Comparison of ENCODE assay signal across 9 cellular contexts in the genomic region with DNA sequence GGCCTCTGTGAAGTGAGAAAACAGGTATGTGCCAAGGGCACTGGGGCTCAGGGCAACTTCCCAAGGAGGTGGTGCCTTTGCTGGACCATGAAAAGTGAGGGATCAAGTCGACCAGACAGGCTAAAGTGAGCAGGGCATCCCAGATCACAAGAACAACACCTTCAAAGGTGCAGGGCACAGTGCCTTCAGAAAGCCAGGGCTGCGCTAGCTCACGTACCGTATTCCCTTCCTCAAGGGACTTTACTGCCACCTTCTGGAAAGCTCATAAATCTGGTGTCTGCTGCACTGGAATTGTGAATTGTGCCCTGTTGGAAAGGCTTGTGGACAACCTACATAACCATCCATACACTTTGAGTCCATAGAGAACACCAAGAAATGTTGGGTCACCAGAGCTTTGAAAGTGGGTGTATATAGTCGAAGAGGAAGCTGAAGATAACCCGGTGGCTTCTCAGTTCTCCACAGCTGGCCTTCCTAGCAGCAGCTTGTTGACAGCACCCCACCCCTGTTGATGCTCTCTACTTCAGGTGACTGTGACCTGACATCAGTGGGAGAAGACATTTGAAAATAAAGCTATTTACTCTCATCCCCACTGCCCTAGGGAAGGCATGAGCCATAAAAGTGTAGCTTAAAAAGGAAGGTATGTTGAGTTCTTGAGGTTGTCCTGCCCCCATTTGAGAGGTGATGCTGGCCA. TPM values are rescaled to one million over a fixed set of nuclear protein-coding genes. Genes with fewer than 3 reads are reported as not detected.
DNase-seq lines count a peak whose midpoint lies in the region; ATAC-seq and TF ChIP-seq lines count a peak whose summit lies in the region.
"Had no signal": no experiment of that assay in that cellular context is flagged by ENCODE, and none has a peak within 500 bp of the region (broad histone marks: within the 10 kb centered on the region; RNA-seq: fewer than 3 reads in every experiment).

No MANE protein-coding gene starts in this region.

- H3K4me1 Mint-ChIP-seq in mesothelial cell of epicardium: peaks cover 18% of the 10 kb centered on the region

- no peak overlapping the region for H3K4me3 ChIP-seq in fibroblast of pulmonary artery (replicated peaks; ENCODE audit: low read depth, low read length)
- H3K4me3 ChIP-seq in trophoblast cell (ENCODE audit: low read depth, low read length): no peak overlapping the region

- no peak overlapping the region for H3K23ac ChIP-seq in trophoblast cell (ENCODE audit: low read length)

- H3K27ac Mint-ChIP-seq in mesothelial cell of epicardium: no peak overlapping the region
- H3K27ac Mint-ChIP-seq: stimulated activated naive CD8-positive, alpha-beta T cell treated with anti-CD3 and anti-CD28 coated beads, Interleukin-15, Interleukin-2, amounts not matched to agents 100 ng/mL and 50 ng/mL, for 24 hours had no signal

- no peak overlapping the region for H3K18ac ChIP-seq in trophoblast cell (ENCODE audit: low read length)

- no peaks in the 10 kb centered on the region for H3K36me3 Mint-ChIP-seq in mesothelial cell of epicardium

- H4K8ac ChIP-seq in trophoblast cell (ENCODE audit: low read depth, low read length): no peak overlapping the region

- H2BK12ac ChIP-seq in trophoblast cell (ENCODE audit: low read length): no peak overlapping the region

- no peaks in the 10 kb centered on the region for H3K27me3 Mint-ChIP-seq in mesothelial cell of epicardium (ENCODE audit: low read depth)
- H3K27me3 Mint-ChIP-seq: stimulated activated naive CD8-positive, alpha-beta T cell treated with anti-CD3 and anti-CD28 coated beads, Interleukin-15, Interleukin-2, amounts not matched to agents 100 ng/mL and 50 ng/mL, for 24 hours had no signal

- DNase-seq in stimulated activated CD4-positive, alpha-beta T cell treated with anti-CD3 and anti-CD28 coated beads, Interleukin-15, amount 100 ng/mL, for 24 hours: peak; percentile 38
- no peak for DNase-seq in stimulated activated CD4-positive, alpha-beta T cell treated with anti-CD3 and anti-CD28 coated beads, Interleukin-2, amount 100 ng/mL, for 24 hours
- DNase-seq in NCI-H1436 (lab: John Stamatoyannopoulos, UW) (peak; percentile 59), SW480 (ENCODE audit: low spot score) (peak; percentile 85), fibroblast of pulmonary artery (ENCODE audit: low read depth) (peak; percentile 81), trophoblast cell (peak; percentile 43 to 83), mesothelial cell of epicardium (ENCODE audit: low spot score in 2 of 2, unreplicated experiment in 2 of 2) (no peak)

- peaks cover 18 to 20% of the 10 kb centered on the region in 2 experiments for H3K4me1 ChIP-seq in trophoblast cell (ENCODE audit: control insufficient read depth in 1 of 2, insufficient read depth in 2 of 2, low read length in 2 of 2)

- peaks cover 7% of the 10 kb centered on the region for H3K79me1 ChIP-seq in trophoblast cell (ENCODE audit: low read length)

- no peak overlapping the region for H3K14ac ChIP-seq in trophoblast cell (ENCODE audit: low read length)

- peaks cover 34 to 39% of the 10 kb centered on the region in 2 experiments for H3K36me3 ChIP-seq in trophoblast cell (ENCODE audit: control insufficient read depth in 1 of 2, insufficient read depth in 2 of 2, low read length in 2 of 2)

- no peak overlapping the region for H3K4me2 ChIP-seq in trophoblast cell (ENCODE audit: low read length)

- no CpG with 5 or more reads among the region's 6 CpGs for WGBS in trophoblast cell (ENCODE audit: extremely low coverage, insufficient coverage, insufficient read length)

- no peak overlapping the region for H4K12ac ChIP-seq in trophoblast cell (ENCODE audit: low read depth, low read length)

- H3K4ac ChIP-seq in trophoblast cell (ENCODE audit: low read depth, low read length): no peak overlapping the region

- H2AK5ac ChIP-seq in trophoblast cell (ENCODE audit: low read length): no peak overlapping the region

- H2BK120ac ChIP-seq in trophoblast cell (ENCODE audit: insufficient read depth, low read length, poor library complexity): no peak overlapping the region

- TF ChIP-seq CTCF in fibroblast of pulmonary artery (IDR thresholded peaks at IDR 0.05; ENCODE audit: low read length, missing control alignments) (peak; percentile 68), mesothelial cell of epicardium (IDR thresholded peaks at IDR 0.05; ENCODE audit: unreplicated experiment) (no peak)

- H3K27ac ChIP-seq in trophoblast cell (ENCODE audit: low read depth, low read length): no peak overlapping the region

- no peak overlapping the region for H3K9ac ChIP-seq in trophoblast cell (ENCODE audit: low read length)

- no peak overlapping the region for H2BK5ac ChIP-seq in trophoblast cell (ENCODE audit: low read depth, low read length, poor library complexity)

- H3K4me3 Mint-ChIP-seq in mesothelial cell of epicardium: no peak overlapping the region
- H3K4me3 Mint-ChIP-seq: stimulated activated naive CD8-positive, alpha-beta T cell treated with anti-CD3 and anti-CD28 coated beads, Interleukin-15, Interleukin-2, amounts not matched to agents 100 ng/mL and 50 ng/mL, for 24 hours had no signal

- H3K27me3 ChIP-seq in trophoblast cell (ENCODE audit: insufficient read depth, low read length): no peaks in the 10 kb centered on the region

- no peak overlapping the region for H2AFZ ChIP-seq in trophoblast cell (ENCODE audit: insufficient read depth, low read length, poor library complexity)

- ATAC-seq in GM18867 (IDR thresholded peaks at IDR 0.05; ENCODE audit: unreplicated experiment): no peak

- peaks cover 4% of the 10 kb centered on the region for H3K79me2 ChIP-seq in trophoblast cell (ENCODE audit: control insufficient read depth, insufficient read depth, low read length, poor library complexity)

- H3K9me3 Mint-ChIP-seq in mesothelial cell of epicardium: no peaks in the 10 kb centered on the region
- H3K9me3 Mint-ChIP-seq: stimulated activated naive CD8-positive, alpha-beta T cell treated with anti-CD3 and anti-CD28 coated beads, Interleukin-15, Interleukin-2, amounts not matched to agents 100 ng/mL and 50 ng/mL, for 24 hours had no signal

- H4K91ac ChIP-seq in trophoblast cell (ENCODE audit: low read depth, low read length): no peak overlapping the region

- H3K9me3 ChIP-seq in trophoblast cell (ENCODE audit: insufficient read depth, low read depth, low read length): no peaks in the 10 kb centered on the region

RNA-seq across cellular contexts. Expression of gene FIGNL2, which starts 24.5 kb away (rescaled TPM):
- polyA plus RNA-seq in trophoblast cell (2013): 23.9 and 25.0 TPM in 2 replicates
- total RNA-seq in mesothelial cell of epicardium: 4.8 to 5.2 TPM (median 5.2 TPM) in 3 replicates

Comparison
In these comparisons a context has a peak if more than half of its experiments do, and no peak if none do; other contexts are left out.
1. DNase-seq: peak in stimulated activated CD4-positive, alpha-beta T cell treated with anti-CD3 and anti-CD28 coated beads, Interleukin-15, amount 100 ng/mL, for 24 hours (single experiment), NCI-H1436 (single experiment), SW480 (single experiment), fibroblast of pulmonary artery (single experiment) and trophoblast cell (2 of 2); none in stimulated activated CD4-positive, alpha-beta T cell treated with anti-CD3 and anti-CD28 coated beads, Interleukin-2, amount 100 ng/mL, for 24 hours (0 of 2) and mesothelial cell of epicardium (0 of 2).